ENCODE assay signal across 17 cellular contexts in genomic region chr18:55968550-55968949, GRCh38.
"Had no signal": no experiment of that assay in that cellular context is flagged by ENCODE, and none has a peak within 500 bp of the region (broad histone marks: within the 10 kb centered on the region; RNA-seq: fewer than 3 reads in every experiment).

No MANE protein-coding gene starts in this region.

- H3K27ac ChIP-seq: brain microvascular endothelial cell, esophagus muscularis mucosa, heart right ventricle, tibial artery had no signal

- FAIRE-seq: frontal cortex, islet of Langerhans, TTC549 had no signal

- H3K9me3 Mint-ChIP-seq: activated CD4-positive, alpha-beta T cell treated with anti-CD3 and anti-CD28 coated beads, Interleukin-2, amount 10 ng/mL, durations not matched to agents 7 days and 5 days; activated naive CD4-positive, alpha-beta T cell treated with anti-CD3 and anti-CD28 coated beads, Interleukin-2, amount 50 U/mL, for 24 hours; endodermal cell had no signal

- H3K36me3 Mint-ChIP-seq: activated naive CD4-positive, alpha-beta T cell treated with anti-CD3 and anti-CD28 coated beads, Interleukin-2, amount 50 U/mL, for 24 hours; natural killer cell; stimulated activated effector memory CD8-positive, alpha-beta T cell treated with anti-CD3 and anti-CD28 coated beads, Interleukin-12 subunit alpha, Interleukin-12 subunit beta, amount 100 ng/mL, for 72 hours had no signal

- H3K9me3 ChIP-seq: esophagus muscularis mucosa, heart right ventricle, tibial artery had no signal

- H3K4me3 ChIP-seq: esophagus muscularis mucosa, heart right ventricle, mucosa of descending colon, tibial artery had no signal

- H3K27me3 ChIP-seq: brain microvascular endothelial cell, esophagus muscularis mucosa, heart right ventricle, tibial artery had no signal

- ATAC-seq: heart right ventricle; mucosa of descending colon; natural killer cell; right cardiac atrium; stimulated activated effector memory CD8-positive, alpha-beta T cell treated with anti-CD3 and anti-CD28 coated beads, Interleukin-12 subunit alpha, Interleukin-12 subunit beta, amount 100 ng/mL, for 72 hours had no signal

- H3K4me1 Mint-ChIP-seq: activated CD4-positive, alpha-beta T cell treated with anti-CD3 and anti-CD28 coated beads, Interleukin-2, amount 10 ng/mL, durations not matched to agents 7 days and 5 days; activated naive CD4-positive, alpha-beta T cell treated with anti-CD3 and anti-CD28 coated beads, Interleukin-2, amount 50 U/mL, for 24 hours; stimulated activated effector memory CD8-positive, alpha-beta T cell treated with anti-CD3 and anti-CD28 coated beads, Interleukin-12 subunit alpha, Interleukin-12 subunit beta, amount 100 ng/mL, for 72 hours had no signal

- DNase-seq: activated CD4-positive, alpha-beta T cell treated with anti-CD3 and anti-CD28 coated beads, Interleukin-2, amount 10 ng/mL, durations not matched to agents 7 days and 5 days; activated CD4-positive, CD25-positive, alpha-beta regulatory T cell; activated effector memory CD4-positive, alpha-beta T cell treated with Interleukin-2 at 50 U/mL for 16 hours; brain microvascular endothelial cell; dermis blood vessel endothelial cell; endodermal cell; heart right ventricle; mucosa of descending colon; natural killer cell; right cardiac atrium; tibial artery had no signal

- H3K27ac Mint-ChIP-seq: activated CD4-positive, alpha-beta T cell treated with anti-CD3 and anti-CD28 coated beads, Interleukin-2, amount 10 ng/mL, durations not matched to agents 7 days and 5 days; activated naive CD4-positive, alpha-beta T cell treated with anti-CD3 and anti-CD28 coated beads, Interleukin-2, amount 50 U/mL, for 24 hours; endodermal cell; natural killer cell; stimulated activated effector memory CD8-positive, alpha-beta T cell treated with anti-CD3 and anti-CD28 coated beads, Interleukin-12 subunit alpha, Interleukin-12 subunit beta, amount 100 ng/mL, for 72 hours had no signal

- H3K4me3 Mint-ChIP-seq: activated CD4-positive, alpha-beta T cell treated with anti-CD3 and anti-CD28 coated beads, Interleukin-2, amount 10 ng/mL, durations not matched to agents 7 days and 5 days; activated naive CD4-positive, alpha-beta T cell treated with anti-CD3 and anti-CD28 coated beads, Interleukin-2, amount 50 U/mL, for 24 hours; endodermal cell; natural killer cell; stimulated activated effector memory CD8-positive, alpha-beta T cell treated with anti-CD3 and anti-CD28 coated beads, Interleukin-12 subunit alpha, Interleukin-12 subunit beta, amount 100 ng/mL, for 72 hours had no signal

- H3K27me3 Mint-ChIP-seq: activated CD4-positive, alpha-beta T cell treated with anti-CD3 and anti-CD28 coated beads, Interleukin-2, amount 10 ng/mL, durations not matched to agents 7 days and 5 days; activated naive CD4-positive, alpha-beta T cell treated with anti-CD3 and anti-CD28 coated beads, Interleukin-2, amount 50 U/mL, for 24 hours had no signal

- H3K4me1 ChIP-seq: esophagus muscularis mucosa, heart right ventricle, tibial artery had no signal

- H3K36me3 ChIP-seq: brain microvascular endothelial cell, esophagus muscularis mucosa, heart right ventricle, tibial artery had no signal
